9 cellular contexts compared by ENCODE assay signal in the genomic region with DNA sequence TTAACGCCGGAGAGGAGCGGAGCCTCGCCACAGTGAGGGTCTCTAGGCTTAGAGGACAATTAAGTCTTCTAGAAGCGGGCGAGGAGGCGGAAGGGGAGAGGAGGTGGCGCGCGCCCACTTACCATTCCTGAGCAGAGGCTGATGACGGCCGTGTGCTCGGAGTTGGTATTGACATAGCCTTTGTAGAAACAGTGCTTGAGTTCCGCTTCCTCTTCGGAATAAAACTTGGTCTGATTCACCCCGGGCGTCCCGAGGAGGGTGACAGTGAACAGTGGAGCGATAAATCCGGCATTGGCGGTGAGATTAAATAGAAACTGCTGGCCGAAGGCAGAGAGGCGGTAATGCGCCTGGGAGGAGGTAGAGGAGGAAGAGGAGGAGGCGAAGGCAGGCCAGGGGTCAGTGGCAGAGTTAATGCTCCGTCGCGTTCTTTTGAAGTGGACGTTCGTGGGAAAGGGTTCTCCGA. TPM values are rescaled to one million over a fixed set of nuclear protein-coding genes. Genes with fewer than 3 reads are reported as not detected.
DNase-seq lines count a peak whose midpoint lies in the region; ATAC-seq and TF ChIP-seq lines count a peak whose summit lies in the region.
"Had no signal": no experiment of that assay in that cellular context is flagged by ENCODE, and none has a peak within 500 bp of the region (broad histone marks: within the 10 kb centered on the region; RNA-seq: fewer than 3 reads in every experiment).

No MANE protein-coding gene starts in this region.

- H3K27me3 Mint-ChIP-seq in CD4-positive, alpha-beta T cell: peaks cover 75% of the 10 kb centered on the region

- H3K9ac ChIP-seq in iPS-20b (ENCODE audit: low read depth, low read length): peak overlapping the region; percentile 47; the same call in 1 of the 2 replicates

- POLR2A ChIA-PET in CD4-positive, alpha-beta T cell (lab: Charles Lee): no interaction called here

- H3K4me3 Mint-ChIP-seq in CD4-positive, alpha-beta T cell: no peak overlapping the region
- H3K4me3 Mint-ChIP-seq: activated B cell treated with CpG ODN at 0.5 μM for 24 hours had no signal

- H3K27ac ChIP-seq in angular gyrus (ENCODE audit: low read depth, low read length): peak overlapping the region; percentile 86
- no peak overlapping the region for H3K27ac ChIP-seq in iPS-20b (ENCODE audit: low read length)
- H3K27ac ChIP-seq in stomach: peak overlapping the region; percentile 87 to 98 (median 89)
- H3K27ac ChIP-seq in CD4-positive, alpha-beta T cell (ENCODE audit: low read depth, low read length): no peak overlapping the region

- CTCF ChIA-PET in CD4-positive, alpha-beta T cell (lab: Charles Lee): no interaction called here

- H3K4me3 ChIP-seq in iPS-20b (ENCODE audit: low read length) (peak overlapping the region; percentile 82), stomach (peak overlapping the region; percentile 66 to 68 (median 68))

- no peaks in the 10 kb centered on the region for H3K9me3 Mint-ChIP-seq in CD4-positive, alpha-beta T cell
- H3K9me3 Mint-ChIP-seq: activated B cell treated with CpG ODN at 0.5 μM for 24 hours had no signal

- H3K27me3 ChIP-seq in iPS-20b (ENCODE audit: insufficient read depth, low read length) (peaks cover 95% of the 10 kb centered on the region), stomach (peaks cover 0 to 40% (median 13%) of the 10 kb centered on the region in 3 donors)
- H3K27me3 ChIP-seq in CD4-positive, alpha-beta T cell (ENCODE audit: control insufficient read depth, insufficient read depth, low read length): peaks cover 52% of the 10 kb centered on the region

- peak; percentile 32 for DNase-seq in NCI-H748 (lab: John Stamatoyannopoulos, UW; ENCODE audit: unreplicated experiment)
- no peak for DNase-seq in NCI-H748 treated with DMSO at 0.1 percent for 48 hours (lab: John Stamatoyannopoulos, UW)
- DNase-seq in stomach: peak; percentile 32
- DNase-seq in stimulated activated CD4-positive, alpha-beta T cell treated with anti-CD3 and anti-CD28 coated beads, Interleukin-12 subunit alpha, Interleukin-12 subunit beta, amount 100 ng/mL, for 4 hours: no peak
- no peak for DNase-seq in CD4-positive, alpha-beta T cell
- DNase-seq: activated B cell treated with CpG ODN at 0.5 μM for 24 hours had no signal

- TF ChIP-seq EP300 in stomach (IDR thresholded peaks at IDR 0.05): no peak

- intact Hi-C loops in stomach (cut with DNase I; ENCODE audit: low total_unique reads): no loop called here
- intact Hi-C loops in CD4-positive, alpha-beta T cell (cut with DNase I, micrococcal nuclease): no loop called here

- H3K4me1 ChIP-seq in iPS-20b (ENCODE audit: insufficient read depth, low read length) (peaks cover 35% of the 10 kb centered on the region; the same call in 1 of the 2 replicates), stomach (peaks cover 0 to 46% (median 42%) of the 10 kb centered on the region in 4 donors)

- no peak for TF ChIP-seq CTCF in stomach (IDR thresholded peaks at IDR 0.05)
- TF ChIP-seq CTCF in CD4-positive, alpha-beta T cell (IDR thresholded peaks at IDR 0.05): no peak

- no peak for TF ChIP-seq POLR2A in stomach (IDR thresholded peaks at IDR 0.05)

- ATAC-seq in GM18909 (IDR thresholded peaks at IDR 0.05; ENCODE audit: poor library complexity, unreplicated experiment): no peak
- ATAC-seq in CD4-positive, alpha-beta T cell (ENCODE audit: poor library complexity): no peak

- no peaks in the 10 kb centered on the region for H3K36me3 Mint-ChIP-seq in CD4-positive, alpha-beta T cell (ENCODE audit: low read depth)

- 0 to 3% (median 1%) methylated on average over 30 to 31 of the region's 31 CpGs for WGBS in stomach, 5 donors

- H3K4me1 Mint-ChIP-seq in CD4-positive, alpha-beta T cell (ENCODE audit: low read depth): peaks cover 10% of the 10 kb centered on the region

- no peak overlapping the region for H3K27ac Mint-ChIP-seq in CD4-positive, alpha-beta T cell
- H3K27ac Mint-ChIP-seq: activated B cell treated with CpG ODN at 0.5 μM for 24 hours had no signal

- no peaks in the 10 kb centered on the region for H3K36me3 ChIP-seq in iPS-20b (ENCODE audit: insufficient read depth, low read depth, low read length)
- no peaks in the 10 kb centered on the region for H3K36me3 ChIP-seq in stomach

- H3K9me3 ChIP-seq in iPS-20b (ENCODE audit: insufficient read depth, low read depth, low read length) (no peaks in the 10 kb centered on the region), stomach (no peaks in the 10 kb centered on the region)
- no peaks in the 10 kb centered on the region for H3K9me3 ChIP-seq in CD4-positive, alpha-beta T cell (ENCODE audit: control insufficient read depth, low read length)

RNA-seq across cellular contexts. Expression of a gene that starts 1.3 kb away (rescaled TPM):
- total RNA-seq in stomach: 100 to 1,000 TPM in 1 of 5 donors, 10 to 100 TPM in 4; 25.4 to 107 (median 38.7) TPM
- 1 to 10 TPM; 5.5 to 6.7 (median 5.8) TPM for polyA plus RNA-seq in stomach
- total RNA-seq in CD4-positive, alpha-beta T cell: not detected
- total RNA-seq: activated B cell treated with CpG ODN at 0.5 μM for 24 hours had no signal

Comparison
In these comparisons a context has a peak if more than half of its experiments do, and no peak if none do; other contexts are left out.
1. DNase-seq: peak in NCI-H748 (single experiment) and stomach (single experiment); none in NCI-H748 treated with DMSO at 0.1 percent for 48 hours (single experiment), stimulated activated CD4-positive, alpha-beta T cell treated with anti-CD3 and anti-CD28 coated beads, Interleukin-12 subunit alpha, Interleukin-12 subunit beta, amount 100 ng/mL, for 4 hours (single experiment) and CD4-positive, alpha-beta T cell (0 of 10).
2. H3K27ac ChIP-seq: peak in angular gyrus (single experiment) and stomach (5 of 5); none in iPS-20b (single experiment) and CD4-positive, alpha-beta T cell (single experiment).
3. RNA of a gene that starts 1.3 kb away (total RNA-seq): 25.4 to 107 TPM in stomach; not detected in CD4-positive, alpha-beta T cell; every median in the first group is over 10 times any median in the second.